Comparison of ENCODE assay signal across 8 cellular contexts in genomic region chr11:108009497-108010360, GRCh38. TPM values are rescaled to one million over a fixed set of nuclear protein-coding genes. Genes with fewer than 3 reads are reported as not detected.
DNase-seq lines count a peak whose midpoint lies in the region; ATAC-seq, FAIRE-seq and TF ChIP-seq lines count a peak whose summit lies in the region.

No MANE protein-coding gene starts in this region.

- H4K20me1 ChIP-seq in keratinocyte (ENCODE audit: control insufficient read depth, extremely low read depth, insufficient read depth, low read length): no peaks in the 10 kb centered on the region

- no peaks in the 10 kb centered on the region for H3K27me3 Mint-ChIP-seq in CD4-positive, alpha-beta memory T cell

- peak overlapping the region; percentile 96 for H3K27ac ChIP-seq in CD4-positive, alpha-beta memory T cell (ENCODE audit: low read depth, low read length)
- H3K27ac ChIP-seq in body of pancreas (peak overlapping the region; percentile 91 to 98 (median 97)), keratinocyte (ENCODE audit: control insufficient read depth, insufficient read depth, low read length) (peak overlapping the region; percentile 97)

- no peaks in the 10 kb centered on the region for H3K9me3 Mint-ChIP-seq in CD4-positive, alpha-beta memory T cell

- peak overlapping the region; percentile 92 to 98 (median 97) for H3K27ac Mint-ChIP-seq in CD4-positive, alpha-beta memory T cell

- CTCF ChIA-PET in CD4-positive, alpha-beta memory T cell (lab: Charles Lee; ENCODE audit: partially characterized antibody): interaction anchor here (0.8 to 2.1 kb wide), 14 partner anchors 9 to 725 kb away, joined by 3 to 15 read pairs (median 3); partner anchors contain the start of gene DDX10

- peak; percentile 32 for FAIRE-seq in keratinocyte (lab: Jason Lieb, UNC)

- H3K4me3 ChIP-seq in CD4-positive, alpha-beta memory T cell (ENCODE audit: low read length in 2 of 2): peak overlapping the region; percentile 98 to 100
- H3K4me3 ChIP-seq in LNCaP clone FGC (ENCODE audit: low read depth, low read length) (peak overlapping the region; percentile 88), body of pancreas (peak overlapping the region; percentile 79 to 98), keratinocyte (ENCODE audit: control insufficient read depth in 2 of 3, extremely low read depth in 1 of 3, insufficient read depth in 2 of 3, low read depth in 1 of 3, low read length in 3 of 3) (peak overlapping the region; percentile 68 to 96 (median 85))

- dilution Hi-C loops in keratinocyte (cut with MboI; ENCODE audit: extremely low pct_ligation_motif_present, low sequenced_read_pairs): no loop called here

- peak overlapping the region; percentile 100 for H2AFZ ChIP-seq in keratinocyte (ENCODE audit: control insufficient read depth, low read length)

- intact Hi-C loops in CD4-positive, alpha-beta memory T cell (cut with micrococcal nuclease): loop anchor here (1.0 to 5.0 kb wide), 6 partner anchors 111 to 655 kb away; partner anchors contain the start of genes ACAT1, ATM, C11orf65 and DDX10
- intact Hi-C loops in body of pancreas (cut with DNase I): no loop called here

- H3K9ac ChIP-seq in keratinocyte (ENCODE audit: control insufficient read depth, extremely low read depth, insufficient read depth, low read length): peak overlapping the region; percentile 100

- H3K9me1 ChIP-seq in keratinocyte (ENCODE audit: control insufficient read depth, extremely low read depth, insufficient read depth, low read length): no peaks in the 10 kb centered on the region

- H3K27me3 ChIP-seq in CD4-positive, alpha-beta memory T cell (ENCODE audit: insufficient read depth, low read length): no peaks in the 10 kb centered on the region
- no peaks in the 10 kb centered on the region for H3K27me3 ChIP-seq in body of pancreas
- H3K27me3 ChIP-seq in keratinocyte (ENCODE audit: control insufficient read depth, extremely low read depth, insufficient read depth, low read length): no peaks in the 10 kb centered on the region

- H3K4me1 ChIP-seq in CD4-positive, alpha-beta memory T cell (ENCODE audit: insufficient read depth, low read length): peaks cover 55% of the 10 kb centered on the region
- peaks cover 37% of the 10 kb centered on the region for H3K4me1 ChIP-seq in body of pancreas
- H3K4me1 ChIP-seq in keratinocyte (ENCODE audit: control insufficient read depth, extremely low read depth, insufficient read depth, low read length): peaks cover 10% of the 10 kb centered on the region

- H3K36me3 Mint-ChIP-seq in CD4-positive, alpha-beta memory T cell: peaks cover 3 to 22% of the 10 kb centered on the region in 2 donors

- TF ChIP-seq CTCF in GM20000 (IDR thresholded peaks at IDR 0.05; ENCODE audit: extremely low read depth, missing control alignments): no peak
- no peak for TF ChIP-seq CTCF in LNCaP clone FGC (IDR thresholded peaks at IDR 0.05; ENCODE audit: control insufficient read depth, extremely low read depth, insufficient read depth)
- TF ChIP-seq CTCF in body of pancreas (IDR thresholded peaks at IDR 0.05): no peak
- TF ChIP-seq CTCF in keratinocyte (optimal IDR thresholded peaks at IDR 0.05 in 1 of 3, IDR thresholded peaks at IDR 0.05 in 1 of 3, conservative IDR thresholded peaks at IDR 0.05 in 1 of 3; ENCODE audit: extremely low read depth in 1 of 3, insufficient read depth in 2 of 3, low read length in 3 of 3): no peak

- ATAC-seq in body of pancreas: peak; percentile 14

- H3K4me1 Mint-ChIP-seq in CD4-positive, alpha-beta memory T cell: peaks cover 0 to 18% (median 15%) of the 10 kb centered on the region in 4 donors

- H3K36me3 ChIP-seq in CD4-positive, alpha-beta memory T cell (ENCODE audit: insufficient read depth, low read length): no peaks in the 10 kb centered on the region
- H3K36me3 ChIP-seq in body of pancreas (replicated peaks in 1 of 2; ENCODE audit: insufficient read depth in 1 of 2, low read depth in 2 of 2): no peaks in the 10 kb centered on the region
- no peaks in the 10 kb centered on the region for H3K36me3 ChIP-seq in keratinocyte (ENCODE audit: control insufficient read depth in 2 of 2, extremely low read depth in 1 of 2, insufficient read depth in 2 of 2, low read length in 2 of 2)

- H3K9me3 ChIP-seq in CD4-positive, alpha-beta memory T cell (ENCODE audit: control insufficient read depth in 1 of 2, low read length in 2 of 2): no peaks in the 10 kb centered on the region
- H3K9me3 ChIP-seq in body of pancreas: no peaks in the 10 kb centered on the region
- no peaks in the 10 kb centered on the region for H3K9me3 ChIP-seq in keratinocyte (ENCODE audit: control insufficient read depth, low read depth, low read length)

- peaks cover 59% of the 10 kb centered on the region for H3K79me2 ChIP-seq in keratinocyte (ENCODE audit: control insufficient read depth, insufficient read depth, low read length)

- 1 to 2% methylated on average over 31 of the region's 31 CpGs for WGBS in body of pancreas, 2 donors

- no peak for DNase-seq in CD4-positive, alpha-beta memory T cell
- DNase-seq in GM20000 (ENCODE audit: low spot score) (peak; percentile 25), LNCaP clone FGC (ENCODE audit: low read depth) (no peak), body of pancreas (no peak), keratinocyte (ENCODE audit: low read depth, low spot score) (no peak), NCI-H2107 (lab: John Stamatoyannopoulos, UW) (no peak)
- DNase-seq in stimulated activated CD4-positive, alpha-beta T cell treated with anti-CD3 and anti-CD28 coated beads, Interleukin-4, amount 100 ng/mL, for 24 hours: peak; percentile 15
- DNase-seq in activated CD4-positive, CD25-positive, alpha-beta regulatory T cell treated with anti-CD3 and anti-CD28 coated beads, Interleukin-2, amount 50 U/mL, for 72 hours: no peak

- no peak for TF ChIP-seq POLR2A in body of pancreas (IDR thresholded peaks at IDR 0.05)

- H3K4me3 Mint-ChIP-seq in CD4-positive, alpha-beta memory T cell: peak overlapping the region; percentile 94 to 100 (median 99)

- POLR2A ChIA-PET in CD4-positive, alpha-beta memory T cell (lab: Charles Lee; ENCODE audit: partially characterized antibody): interaction anchor here (0.8 to 1.7 kb wide), 12 partner anchors 8 to 655 kb away, joined by 3 to 10 read pairs (median 4); partner anchors contain the start of genes ACAT1, ATM, C11orf65 and DDX10

- H3K4me2 ChIP-seq in keratinocyte (ENCODE audit: control insufficient read depth, extremely low read depth, insufficient read depth, low read depth, low read length): peak overlapping the region; percentile 97

RNA-seq across cellular contexts. Expression of gene CUL5, which starts 1.0 kb away (rescaled TPM):
- 10 to 100 TPM; 37.3 to 38.9 TPM for total RNA-seq in CD4-positive, alpha-beta memory T cell
- polyA plus RNA-seq in CD4-positive, alpha-beta memory T cell: 10 to 100 TPM; 27.4 to 31.7 TPM
- 10 to 100 TPM; 13.7 to 39.9 TPM for total RNA-seq in body of pancreas
- 10.9 to 15.1 TPM (median 11.6 TPM) in 3 replicates for polyA plus RNA-seq in keratinocyte
- polyA plus RNA-seq in keratinocyte (2011; ENCODE audit: low read depth): 17.7 TPM
- polyA plus RNA-seq in keratinocyte (2011; cell fraction: cytosol; rRNA removed): 6.7 and 14.2 TPM in 2 replicates
- polyA plus RNA-seq in keratinocyte (2011; cell fraction: nucleus; rRNA removed): 11.9 and 13.5 TPM in 2 replicates
- polyA plus RNA-seq in keratinocyte (2012; ENCODE audit: low replicate concordance): 9.3 and 13.2 TPM in 2 replicates
- 7.8 to 23.4 TPM (median 14.0 TPM) in 3 replicates for polyA minus RNA-seq in keratinocyte
- polyA minus RNA-seq in keratinocyte (2011; cell fraction: cytosol; rRNA and poly(A)+ RNA removed): 29.7 TPM
- polyA minus RNA-seq in keratinocyte (2011; cell fraction: nucleus; rRNA and poly(A)+ RNA removed): 19.3 and 45.6 TPM in 2 replicates

Comparison
In these comparisons a context has a peak if more than half of its experiments do, and no peak if none do; other contexts are left out.
1. DNase-seq: peak in GM20000 (single experiment) and stimulated activated CD4-positive, alpha-beta T cell treated with anti-CD3 and anti-CD28 coated beads, Interleukin-4, amount 100 ng/mL, for 24 hours (single experiment); none in CD4-positive, alpha-beta memory T cell (0 of 5), LNCaP clone FGC (single experiment), body of pancreas (0 of 4), keratinocyte (single experiment), NCI-H2107 (single experiment) and activated CD4-positive, CD25-positive, alpha-beta regulatory T cell treated with anti-CD3 and anti-CD28 coated beads, Interleukin-2, amount 50 U/mL, for 72 hours (single experiment).
2. Peak in every context shown above with its lines, with median percentiles within 50 percentile points of each other: H3K27ac ChIP-seq and H3K4me3 ChIP-seq.